In the genomic region with DNA sequence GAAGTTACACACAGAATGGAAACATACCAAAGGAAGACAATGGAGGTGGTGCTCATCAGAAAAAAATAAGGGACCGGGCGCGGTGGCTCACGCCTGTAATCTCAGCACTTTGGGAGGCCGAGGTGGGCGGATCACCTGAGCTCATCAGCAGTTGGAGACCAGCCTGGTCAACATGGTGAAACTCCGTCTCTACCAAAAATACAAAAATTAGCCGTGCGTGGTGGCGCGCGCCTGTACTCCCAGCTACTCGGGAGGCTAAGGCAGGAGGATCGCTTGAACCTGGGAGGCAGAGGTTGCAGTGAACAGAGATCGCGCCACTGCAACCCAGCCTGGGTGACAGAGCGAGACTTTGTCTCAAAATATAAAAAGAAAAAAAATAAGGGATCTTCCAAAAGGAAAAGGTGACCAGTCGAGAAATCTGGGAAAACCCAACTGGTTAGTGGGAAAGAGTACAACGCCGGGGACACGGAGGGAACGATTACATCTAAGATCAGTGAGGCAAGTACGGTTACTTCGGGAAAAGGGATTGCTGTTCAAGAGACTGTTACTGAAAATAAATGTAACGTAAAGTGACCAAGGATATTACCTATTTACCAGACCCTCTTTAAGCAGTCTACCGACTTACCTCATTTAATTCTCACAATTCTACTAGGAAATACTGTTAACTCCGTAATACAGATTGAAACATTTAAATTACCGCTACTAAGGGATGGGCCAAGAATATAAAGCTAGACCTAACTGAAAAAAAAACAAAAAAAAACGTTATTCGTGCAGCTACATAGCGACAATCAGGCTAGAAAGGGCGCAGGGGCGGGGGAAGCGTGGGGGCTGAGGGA, we compare ENCODE assay signal across 9 cellular contexts. TPM values are rescaled to one million over a fixed set of nuclear protein-coding genes. Genes with fewer than 3 reads are reported as not detected.
DNase-seq lines count a peak whose midpoint lies in the region; ATAC-seq lines count a peak whose summit lies in the region.
"Had no signal": no experiment of that assay in that cellular context is flagged by ENCODE, and none has a peak within 500 bp of the region (broad histone marks: within the 10 kb centered on the region; RNA-seq: fewer than 3 reads in every experiment).

No MANE protein-coding gene starts in this region.

- H3K4me1 ChIP-seq in iPS-18a (ENCODE audit: control insufficient read depth, low read depth, low read length) = no peaks in the 10 kb centered on the region

- H3K36me3 ChIP-seq in iPS-18a (ENCODE audit: control insufficient read depth, low read depth, low read length) = peaks cover 32% of the 10 kb centered on the region

- peaks cover 31% of the 10 kb centered on the region for H3K4me1 Mint-ChIP-seq in activated CD8-positive, alpha-beta memory T cell treated with anti-CD3 and anti-CD28 coated beads, Interleukin-2, amount 10 ng/mL, durations not matched to agents 7 days and 5 days
- H3K4me1 Mint-ChIP-seq in activated T-helper 2 cell treated with anti-CD3 and anti-CD28 coated beads, Interferon-gamma antibody, Interleukin-2, Interleukin-4, amounts not matched to agents 10 μg/mL and 5 μg/mL and 100 μg/mL, durations not matched to agents 14 hours and 24 hours and 36 hours (ENCODE audit: low read depth) = peaks cover 23% of the 10 kb centered on the region

- peak overlapping the region; percentile 89 for H3K27ac Mint-ChIP-seq in activated CD8-positive, alpha-beta memory T cell treated with anti-CD3 and anti-CD28 coated beads, Interleukin-2, amount 10 ng/mL, durations not matched to agents 7 days and 5 days
- peak overlapping the region; percentile 96 for H3K27ac Mint-ChIP-seq in activated T-helper 2 cell treated with anti-CD3 and anti-CD28 coated beads, Interferon-gamma antibody, Interleukin-2, Interleukin-4, amounts not matched to agents 10 μg/mL and 5 μg/mL and 100 μg/mL, durations not matched to agents 14 hours and 24 hours and 36 hours

- peaks cover 34% of the 10 kb centered on the region for H3K36me3 Mint-ChIP-seq in activated CD8-positive, alpha-beta memory T cell treated with anti-CD3 and anti-CD28 coated beads, Interleukin-2, amount 10 ng/mL, durations not matched to agents 7 days and 5 days
- peaks cover 58% of the 10 kb centered on the region for H3K36me3 Mint-ChIP-seq in activated T-helper 2 cell treated with anti-CD3 and anti-CD28 coated beads, Interferon-gamma antibody, Interleukin-2, Interleukin-4, amounts not matched to agents 10 μg/mL and 5 μg/mL and 100 μg/mL, durations not matched to agents 14 hours and 24 hours and 36 hours (ENCODE audit: low read depth)

- ATAC-seq in activated CD8-positive, alpha-beta memory T cell treated with anti-CD3 and anti-CD28 coated beads, Interleukin-2, amount 10 ng/mL, durations not matched to agents 7 days and 5 days = peak; percentile 2
- ATAC-seq in stimulated activated naive CD8-positive, alpha-beta T cell treated with anti-CD3 and anti-CD28 coated beads, Interleukin-15, Interleukin-2, amounts not matched to agents 100 U/mL and 50 U/mL, for 24 hours = no peak
- no peak for ATAC-seq in HG03520 (IDR thresholded peaks at IDR 0.05; ENCODE audit: unreplicated experiment)
- ATAC-seq in GM21529 (IDR thresholded peaks at IDR 0.05; ENCODE audit: unreplicated experiment) = no peak

- H3K27me3 Mint-ChIP-seq in activated CD8-positive, alpha-beta memory T cell treated with anti-CD3 and anti-CD28 coated beads, Interleukin-2, amount 10 ng/mL, durations not matched to agents 7 days and 5 days = peaks cover 2% of the 10 kb centered on the region
- no peaks in the 10 kb centered on the region for H3K27me3 Mint-ChIP-seq in activated T-helper 2 cell treated with anti-CD3 and anti-CD28 coated beads, Interferon-gamma antibody, Interleukin-2, Interleukin-4, amounts not matched to agents 10 μg/mL and 5 μg/mL and 100 μg/mL, durations not matched to agents 14 hours and 24 hours and 36 hours (ENCODE audit: low read depth)

- no peaks in the 10 kb centered on the region for H3K9me3 Mint-ChIP-seq in activated CD8-positive, alpha-beta memory T cell treated with anti-CD3 and anti-CD28 coated beads, Interleukin-2, amount 10 ng/mL, durations not matched to agents 7 days and 5 days (ENCODE audit: low read depth)
- no peaks in the 10 kb centered on the region for H3K9me3 Mint-ChIP-seq in activated T-helper 2 cell treated with anti-CD3 and anti-CD28 coated beads, Interferon-gamma antibody, Interleukin-2, Interleukin-4, amounts not matched to agents 10 μg/mL and 5 μg/mL and 100 μg/mL, durations not matched to agents 14 hours and 24 hours and 36 hours

- H3K4me3 Mint-ChIP-seq in activated CD8-positive, alpha-beta memory T cell treated with anti-CD3 and anti-CD28 coated beads, Interleukin-2, amount 10 ng/mL, durations not matched to agents 7 days and 5 days = peak overlapping the region; percentile 95
- peak overlapping the region; percentile 99 for H3K4me3 Mint-ChIP-seq in activated T-helper 2 cell treated with anti-CD3 and anti-CD28 coated beads, Interferon-gamma antibody, Interleukin-2, Interleukin-4, amounts not matched to agents 10 μg/mL and 5 μg/mL and 100 μg/mL, durations not matched to agents 14 hours and 24 hours and 36 hours (ENCODE audit: low read depth)

- no peaks in the 10 kb centered on the region for H3K27me3 ChIP-seq in iPS-18a (ENCODE audit: control insufficient read depth, insufficient read depth, low read length)

- H3K9me3 ChIP-seq in iPS-18a (ENCODE audit: control insufficient read depth, low read depth, low read length) = no peaks in the 10 kb centered on the region

- H3K4me3 ChIP-seq in iPS-18a (ENCODE audit: low read length) = peak overlapping the region; percentile 99

- DNase-seq in activated CD8-positive, alpha-beta memory T cell treated with anti-CD3 and anti-CD28 coated beads, Interleukin-2, amount 10 ng/mL, durations not matched to agents 7 days and 5 days = peak; percentile 42
- no peak for DNase-seq in activated CD8-positive, alpha-beta memory T cell treated with anti-CD3 and anti-CD28 coated beads, Interleukin-2, amount 50 U/mL, for 4 hours
- DNase-seq in activated T-helper 2 cell treated with anti-CD3 and anti-CD28 coated beads, Interferon-gamma antibody, Interleukin-2, Interleukin-4, amounts not matched to agents 10 μg/mL and 5 μg/mL and 100 μg/mL, durations not matched to agents 14 hours and 24 hours and 36 hours (ENCODE audit: low spot score) = no peak
- DNase-seq in stimulated activated naive CD8-positive, alpha-beta T cell treated with anti-CD3 and anti-CD28 coated beads, Interleukin-15, Interleukin-2, amounts not matched to agents 100 U/mL and 50 U/mL, for 24 hours = peak; percentile 24
- DNase-seq in NCI-H187 (lab: John Stamatoyannopoulos, UW) = no peak

- intact Hi-C loops in activated T-helper 2 cell treated with anti-CD3 and anti-CD28 coated beads, Interferon-gamma antibody, Interleukin-2, Interleukin-4, amounts not matched to agents 10 μg/mL and 5 μg/mL and 100 μg/mL, durations not matched to agents 14 hours and 24 hours and 36 hours (cut with micrococcal nuclease) = loop anchor here (5.0 kb wide), 1 partner anchor 145 kb away; the partner anchor contains the start of gene SLC25A44

- peak overlapping the region; percentile 93 for H3K9ac ChIP-seq in iPS-18a (ENCODE audit: low read length)

- H3K27ac ChIP-seq in iPS-18a (ENCODE audit: low read length) = peak overlapping the region; percentile 80

- CTCF ChIA-PET in activated CD8-positive, alpha-beta memory T cell treated with anti-CD3 and anti-CD28 coated beads, Interleukin-2, amount 10 ng/mL, durations not matched to agents 7 days and 5 days (lab: Charles Lee) = interaction anchor here (0.8 to 3.5 kb wide), 12 partner anchors 11 to 271 kb away, joined by 3 to 16 read pairs (median 4); partner anchors contain the start of gene GLMP

RNA-seq across cellular contexts. Expression of gene CCT3, which starts 0.8 kb away (rescaled TPM):
- 100 to 1,000 TPM; 253 to 361 TPM for total RNA-seq in activated CD8-positive, alpha-beta memory T cell treated with anti-CD3 and anti-CD28 coated beads, Interleukin-2, amount 10 ng/mL, durations not matched to agents 7 days and 5 days
- 504 and 517 TPM in 2 replicates for total RNA-seq in activated T-helper 2 cell treated with anti-CD3 and anti-CD28 coated beads, Interferon-gamma antibody, Interleukin-2, Interleukin-4, amounts not matched to agents 10 μg/mL and 5 μg/mL and 100 μg/mL, durations not matched to agents 14 hours and 24 hours and 36 hours

RNA-seq across cellular contexts. Expression of gene TSACC, which starts 1.1 kb away (rescaled TPM):
- total RNA-seq in activated CD8-positive, alpha-beta memory T cell treated with anti-CD3 and anti-CD28 coated beads, Interleukin-2, amount 10 ng/mL, durations not matched to agents 7 days and 5 days = not detected
- 0.39 TPM in 1 of 2 replicates, not detected in the other for total RNA-seq in activated T-helper 2 cell treated with anti-CD3 and anti-CD28 coated beads, Interferon-gamma antibody, Interleukin-2, Interleukin-4, amounts not matched to agents 10 μg/mL and 5 μg/mL and 100 μg/mL, durations not matched to agents 14 hours and 24 hours and 36 hours
- total RNA-seq: dermis microvascular lymphatic vessel endothelial cell had no signal

RNA-seq across cellular contexts. Expression of gene RHBG, which starts 31.7 kb away (rescaled TPM):
- total RNA-seq in activated CD8-positive, alpha-beta memory T cell treated with anti-CD3 and anti-CD28 coated beads, Interleukin-2, amount 10 ng/mL, durations not matched to agents 7 days and 5 days = not detected
- total RNA-seq in activated T-helper 2 cell treated with anti-CD3 and anti-CD28 coated beads, Interferon-gamma antibody, Interleukin-2, Interleukin-4, amounts not matched to agents 10 μg/mL and 5 μg/mL and 100 μg/mL, durations not matched to agents 14 hours and 24 hours and 36 hours = not detected in 2 replicates
- total RNA-seq: dermis microvascular lymphatic vessel endothelial cell had no signal

RNA-seq across cellular contexts. Expression of gene VHLL, which starts 38.2 kb away (rescaled TPM):
- not detected for total RNA-seq in activated CD8-positive, alpha-beta memory T cell treated with anti-CD3 and anti-CD28 coated beads, Interleukin-2, amount 10 ng/mL, durations not matched to agents 7 days and 5 days
- total RNA-seq in activated T-helper 2 cell treated with anti-CD3 and anti-CD28 coated beads, Interferon-gamma antibody, Interleukin-2, Interleukin-4, amounts not matched to agents 10 μg/mL and 5 μg/mL and 100 μg/mL, durations not matched to agents 14 hours and 24 hours and 36 hours = not detected in 2 replicates

RNA-seq across cellular contexts. Expression of gene GLMP, which starts 41.8 kb away (rescaled TPM):
- 10 to 100 TPM; 24.7 to 28.9 TPM for total RNA-seq in activated CD8-positive, alpha-beta memory T cell treated with anti-CD3 and anti-CD28 coated beads, Interleukin-2, amount 10 ng/mL, durations not matched to agents 7 days and 5 days
- 19.1 and 19.8 TPM in 2 replicates for total RNA-seq in activated T-helper 2 cell treated with anti-CD3 and anti-CD28 coated beads, Interferon-gamma antibody, Interleukin-2, Interleukin-4, amounts not matched to agents 10 μg/mL and 5 μg/mL and 100 μg/mL, durations not matched to agents 14 hours and 24 hours and 36 hours

Comparison
In these comparisons a context has a peak if more than half of its experiments do, and no peak if none do; other contexts are left out.
1. DNase-seq: peak in activated CD8-positive, alpha-beta memory T cell treated with anti-CD3 and anti-CD28 coated beads, Interleukin-2, amount 10 ng/mL, durations not matched to agents 7 days and 5 days (single experiment) and stimulated activated naive CD8-positive, alpha-beta T cell treated with anti-CD3 and anti-CD28 coated beads, Interleukin-15, Interleukin-2, amounts not matched to agents 100 U/mL and 50 U/mL, for 24 hours (single experiment); none in activated CD8-positive, alpha-beta memory T cell treated with anti-CD3 and anti-CD28 coated beads, Interleukin-2, amount 50 U/mL, for 4 hours (single experiment), activated T-helper 2 cell treated with anti-CD3 and anti-CD28 coated beads, Interferon-gamma antibody, Interleukin-2, Interleukin-4, amounts not matched to agents 10 μg/mL and 5 μg/mL and 100 μg/mL, durations not matched to agents 14 hours and 24 hours and 36 hours (single experiment) and NCI-H187 (0 of 2).